In the genomic region with DNA sequence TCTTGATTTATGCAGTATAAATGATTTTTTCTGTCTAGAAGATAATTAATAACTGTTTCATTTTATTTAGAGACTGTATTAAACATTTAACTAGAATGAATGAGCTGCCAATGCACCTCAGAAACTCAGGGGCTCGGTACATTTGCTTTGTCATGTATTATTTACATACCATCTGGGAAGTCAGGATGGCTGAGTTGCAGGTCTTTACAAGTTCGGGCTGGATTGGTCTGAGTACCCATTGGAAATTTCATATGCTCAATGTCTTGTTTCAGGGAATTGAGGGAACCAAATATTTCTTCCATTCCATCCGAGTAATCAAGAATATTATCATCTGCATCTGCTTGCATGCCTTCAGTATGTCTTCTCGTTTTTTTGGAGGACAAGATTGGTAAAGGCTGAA, we compare ENCODE assay signal across 17 cellular contexts.
A peak's percentile ranks its signal among the peaks of the same experiment; 100 is the strongest.
DNase-seq lines count a peak whose midpoint lies in the region; FAIRE-seq and TF ChIP-seq lines count a peak whose summit lies in the region.
"Had no signal": no experiment of that assay in that cellular context is flagged by ENCODE, and none has a peak within 500 bp of the region (broad histone marks: within the 10 kb centered on the region; RNA-seq: fewer than 3 reads in every experiment).

No MANE protein-coding gene starts in this region.

- no peak for FAIRE-seq in keratinocyte (lab: Jason Lieb, UNC)
- FAIRE-seq: GM12891, GM18507 had no signal

- H3K27me3 Mint-ChIP-seq in activated T-helper 2 cell treated with anti-CD3 and anti-CD28 coated beads, Interferon-gamma antibody, Interleukin-2, Interleukin-4, amounts not matched to agents 10 μg/mL and 5 μg/mL and 100 μg/mL, durations not matched to agents 14 hours and 24 hours and 36 hours (ENCODE audit: low read depth): no peaks in the 10 kb centered on the region
- H3K27me3 Mint-ChIP-seq: CD4-positive, alpha-beta memory T cell had no signal

- no peaks in the 10 kb centered on the region for H3K27me3 ChIP-seq in keratinocyte (ENCODE audit: control insufficient read depth, extremely low read depth, insufficient read depth, low read length)

- no peak overlapping the region for H3K4me3 Mint-ChIP-seq in activated T-helper 2 cell treated with anti-CD3 and anti-CD28 coated beads, Interferon-gamma antibody, Interleukin-2, Interleukin-4, amounts not matched to agents 10 μg/mL and 5 μg/mL and 100 μg/mL, durations not matched to agents 14 hours and 24 hours and 36 hours (ENCODE audit: low read depth)
- H3K4me3 Mint-ChIP-seq: CD4-positive, alpha-beta memory T cell; GM23338; H9 had no signal

- peak overlapping the region; percentile 46 for H2AFZ ChIP-seq in keratinocyte (ENCODE audit: control insufficient read depth, low read length)
- H2AFZ ChIP-seq: GM23338 had no signal

- H3K9me1 ChIP-seq in keratinocyte (ENCODE audit: control insufficient read depth, extremely low read depth, insufficient read depth, low read length): no peaks in the 10 kb centered on the region

- no peak overlapping the region for H3K27ac Mint-ChIP-seq in activated T-helper 2 cell treated with anti-CD3 and anti-CD28 coated beads, Interferon-gamma antibody, Interleukin-2, Interleukin-4, amounts not matched to agents 10 μg/mL and 5 μg/mL and 100 μg/mL, durations not matched to agents 14 hours and 24 hours and 36 hours
- H3K27ac Mint-ChIP-seq: CD4-positive, alpha-beta memory T cell; GM23338; H9 had no signal

- no peak overlapping the region for H3K4me2 ChIP-seq in keratinocyte (ENCODE audit: control insufficient read depth, extremely low read depth, insufficient read depth, low read depth, low read length)
- H3K4me2 ChIP-seq: GM23338 had no signal

- H3K27ac ChIP-seq in RWPE1: no peak overlapping the region
- H3K27ac ChIP-seq in keratinocyte (ENCODE audit: control insufficient read depth, insufficient read depth, low read length): no peak overlapping the region

- H3K9me3 ChIP-seq in keratinocyte (ENCODE audit: control insufficient read depth, low read depth, low read length): no peaks in the 10 kb centered on the region

- dilution Hi-C loops in keratinocyte (cut with MboI; ENCODE audit: extremely low pct_ligation_motif_present, low sequenced_read_pairs): no loop called here

- no peaks in the 10 kb centered on the region for H3K4me1 Mint-ChIP-seq in activated T-helper 2 cell treated with anti-CD3 and anti-CD28 coated beads, Interferon-gamma antibody, Interleukin-2, Interleukin-4, amounts not matched to agents 10 μg/mL and 5 μg/mL and 100 μg/mL, durations not matched to agents 14 hours and 24 hours and 36 hours (ENCODE audit: low read depth)
- H3K4me1 Mint-ChIP-seq: CD4-positive, alpha-beta memory T cell had no signal

- intact Hi-C loops in activated T-helper 2 cell treated with anti-CD3 and anti-CD28 coated beads, Interferon-gamma antibody, Interleukin-2, Interleukin-4, amounts not matched to agents 10 μg/mL and 5 μg/mL and 100 μg/mL, durations not matched to agents 14 hours and 24 hours and 36 hours (cut with micrococcal nuclease): no loop called here

- no peaks in the 10 kb centered on the region for H3K4me1 ChIP-seq in keratinocyte (ENCODE audit: control insufficient read depth, extremely low read depth, insufficient read depth, low read length)

- no peaks in the 10 kb centered on the region for H3K79me2 ChIP-seq in keratinocyte (ENCODE audit: control insufficient read depth, insufficient read depth, low read length)

- DNase-seq in HPDE6-E6E7 (ENCODE audit: extremely low spot score) (peak; percentile 15), RWPE1 (ENCODE audit: low spot score) (peak; percentile 33), epithelial cell of esophagus (ENCODE audit: low read depth) (peak; percentile 85), keratinocyte (ENCODE audit: low read depth, low spot score) (no peak), NCI-H146 treated with DMSO at 0.1 percent for 48 hours (lab: John Stamatoyannopoulos, UW; ENCODE audit: unreplicated experiment) (no peak)
- DNase-seq in activated T-helper 2 cell treated with anti-CD3 and anti-CD28 coated beads, Interferon-gamma antibody, Interleukin-2, Interleukin-4, amounts not matched to agents 10 μg/mL and 5 μg/mL and 100 μg/mL, durations not matched to agents 14 hours and 24 hours and 36 hours (ENCODE audit: low spot score): no peak
- DNase-seq: C1 segment of cervical spinal cord; Calu3; CD4-positive, alpha-beta memory T cell; COR-L47; DMS53; DMS79 treated with DMSO at 0.1 percent for 48 hours; GF-D8; H9 had no signal

- no peaks in the 10 kb centered on the region for H3K36me3 ChIP-seq in keratinocyte (ENCODE audit: control insufficient read depth in 2 of 2, extremely low read depth in 1 of 2, insufficient read depth in 2 of 2, low read length in 2 of 2)

- no peak overlapping the region for H3K9ac ChIP-seq in keratinocyte (ENCODE audit: control insufficient read depth, extremely low read depth, insufficient read depth, low read length)

- H3K9me3 Mint-ChIP-seq in activated T-helper 2 cell treated with anti-CD3 and anti-CD28 coated beads, Interferon-gamma antibody, Interleukin-2, Interleukin-4, amounts not matched to agents 10 μg/mL and 5 μg/mL and 100 μg/mL, durations not matched to agents 14 hours and 24 hours and 36 hours: no peaks in the 10 kb centered on the region
- H3K9me3 Mint-ChIP-seq: GM23338, H9 had no signal

- TF ChIP-seq CTCF in RWPE1 (conservative IDR thresholded peaks at IDR 0.05; ENCODE audit: low read depth): no peak
- no peak for TF ChIP-seq CTCF in epithelial cell of esophagus (IDR thresholded peaks at IDR 0.05; ENCODE audit: insufficient read depth, low read depth, low read length, missing control alignments)
- TF ChIP-seq CTCF in keratinocyte (optimal IDR thresholded peaks at IDR 0.05 in 1 of 3, IDR thresholded peaks at IDR 0.05 in 1 of 3, conservative IDR thresholded peaks at IDR 0.05 in 1 of 3; ENCODE audit: extremely low read depth in 1 of 3, insufficient read depth in 2 of 3, low read length in 3 of 3): no peak

- H3K36me3 Mint-ChIP-seq in activated T-helper 2 cell treated with anti-CD3 and anti-CD28 coated beads, Interferon-gamma antibody, Interleukin-2, Interleukin-4, amounts not matched to agents 10 μg/mL and 5 μg/mL and 100 μg/mL, durations not matched to agents 14 hours and 24 hours and 36 hours (ENCODE audit: low read depth): no peaks in the 10 kb centered on the region
- H3K36me3 Mint-ChIP-seq: CD4-positive, alpha-beta memory T cell had no signal

- H3K4me3 ChIP-seq in epithelial cell of esophagus (ENCODE audit: low read length): no peak overlapping the region
- no peak overlapping the region for H3K4me3 ChIP-seq in keratinocyte (ENCODE audit: control insufficient read depth in 2 of 3, extremely low read depth in 1 of 3, insufficient read depth in 2 of 3, low read depth in 1 of 3, low read length in 3 of 3)
- H3K4me3 ChIP-seq: GM23338 had no signal

- POLR2A ChIA-PET in RWPE1 (lab: Yijun Ruan, JAX; ENCODE audit: low non-redundant PET): no interaction called here

- CTCF ChIA-PET in RWPE1 (lab: Yijun Ruan, JAX): no interaction called here

- H4K20me1 ChIP-seq in keratinocyte (ENCODE audit: control insufficient read depth, extremely low read depth, insufficient read depth, low read length): no peaks in the 10 kb centered on the region

Comparison
In these comparisons a context has a peak if more than half of its experiments do, and no peak if none do; other contexts are left out.
1. DNase-seq: peak in HPDE6-E6E7 (single experiment), RWPE1 (single experiment) and epithelial cell of esophagus (single experiment); none in keratinocyte (single experiment), NCI-H146 treated with DMSO at 0.1 percent for 48 hours (single experiment) and activated T-helper 2 cell treated with anti-CD3 and anti-CD28 coated beads, Interferon-gamma antibody, Interleukin-2, Interleukin-4, amounts not matched to agents 10 μg/mL and 5 μg/mL and 100 μg/mL, durations not matched to agents 14 hours and 24 hours and 36 hours (single experiment).